ENCODE assay signal across 23 cellular contexts in the genomic region with DNA sequence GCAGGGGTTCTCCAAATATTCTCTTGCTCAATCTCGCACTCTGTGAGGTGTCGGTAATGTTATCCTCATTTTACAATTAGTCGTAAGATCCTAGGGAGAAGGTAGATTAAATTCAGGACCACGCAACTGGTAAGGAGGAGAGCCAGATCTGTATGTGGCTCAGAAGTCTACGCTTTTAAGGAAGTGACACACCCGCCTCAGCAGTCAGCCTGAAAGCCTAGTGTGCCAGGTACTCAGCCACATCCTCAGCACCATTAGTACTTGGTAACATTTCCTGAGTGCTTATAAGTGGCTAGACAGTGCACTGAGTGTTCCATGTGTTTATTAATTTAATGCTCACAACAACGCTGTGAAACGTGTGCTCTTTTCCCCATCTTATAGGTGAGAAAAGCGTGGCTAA.
DNase-seq lines count a peak whose midpoint lies in the region; ATAC-seq, FAIRE-seq and TF ChIP-seq lines count a peak whose summit lies in the region.
"Had no signal": no experiment of that assay in that cellular context is flagged by ENCODE, and none has a peak within 500 bp of the region (broad histone marks: within the 10 kb centered on the region; RNA-seq: fewer than 3 reads in every experiment).

No MANE protein-coding gene starts in this region.

- H3K36me3 ChIP-seq in GM12878 (ENCODE audit: control insufficient read depth in 2 of 2, insufficient read depth in 2 of 2, low read length in 1 of 2), result peaks cover 6 to 25% of the 10 kb centered on the region in 2 experiments
- H3K36me3 ChIP-seq in vagina, result peaks cover 0 to 36% of the 10 kb centered on the region in 2 donors
- H3K36me3 ChIP-seq: colonic mucosa had no signal

- CTCF ChIA-PET in GM12878 (lab: Yijun Ruan, JAX), result no interaction called here

- SMC1A ChIA-PET in GM12878 (lab: Charles Lee; ENCODE audit: uncharacterized antibody, unreplicated experiment), result interaction anchor here (1.0 to 1.4 kb wide), 2 partner anchors 27 to 65 kb away, joined by 3 read pairs; no protein-coding TSS in a partner anchor

- H3K4me1 ChIP-seq in GM12878 (ENCODE audit: control insufficient read depth, insufficient read depth, low read length) (peaks cover 19% of the 10 kb centered on the region), vagina (no peaks in the 10 kb centered on the region)
- H3K4me1 ChIP-seq: adrenal gland, breast epithelium, Caco-2, colonic mucosa, psoas muscle, thyroid gland had no signal

- no peak overlapping the region for H3K4me2 ChIP-seq in GM12878 (ENCODE audit: control insufficient read depth, insufficient read depth)

- no peaks in the 10 kb centered on the region for H3K79me2 ChIP-seq in GM12878 (ENCODE audit: control insufficient read depth, insufficient read depth, low read length)

- 83% methylated on average over 9 of the region's 9 CpGs for WGBS in GM12878 (ENCODE audit: insufficient coverage, insufficient replicate concordance, low lambda C conversion rate, missing lambda C conversion rate)

- H3K27ac ChIP-seq in GM12878 (ENCODE audit: control insufficient read depth, insufficient read depth) (no peak overlapping the region), vagina (no peak overlapping the region)
- H3K27ac ChIP-seq: adrenal gland, breast epithelium, colonic mucosa, psoas muscle, thyroid gland had no signal

- H3K27me3 ChIP-seq in GM12878 (replicated peaks in 1 of 2; ENCODE audit: control insufficient read depth in 2 of 2, insufficient read depth in 2 of 2, low read length in 1 of 2) (no peaks in the 10 kb centered on the region), vagina (no peaks in the 10 kb centered on the region)
- H3K27me3 ChIP-seq: adrenal gland, breast epithelium, colonic mucosa, thyroid gland had no signal

- no peak overlapping the region for H2AFZ ChIP-seq in GM12878 (ENCODE audit: control insufficient read depth, low read depth, low read length)

- TF ChIP-seq EP300 in GM12878 (IDR thresholded peaks at IDR 0.05; ENCODE audit: borderline replicate concordance in 1 of 2, control insufficient read depth in 1 of 2, low read depth in 2 of 2, low read length in 2 of 2), result no peak

- FAIRE-seq in GM12878 (lab: Jason Lieb, UNC), result no peak

- ATAC-seq in activated CD4-positive, CD25-positive, alpha-beta regulatory T cell treated with anti-CD3 and anti-CD28 coated beads, Interleukin-2, amount 50 U/mL, for 24 hours, result peak; percentile 76 to 79
- no peak for ATAC-seq in GM12878
- ATAC-seq: psoas muscle had no signal

- DNase-seq in activated CD4-positive, CD25-positive, alpha-beta regulatory T cell treated with anti-CD3 and anti-CD28 coated beads, Interleukin-2, amount 50 U/mL, for 72 hours, result no peak
- peak; percentile 14 for DNase-seq in stimulated activated CD4-positive, alpha-beta T cell treated with anti-CD3 and anti-CD28 coated beads, Interleukin-1b, Interleukin-23, amount 100 ng/mL, for 48 hours
- DNase-seq in stimulated activated CD4-positive, alpha-beta T cell treated with anti-CD3 and anti-CD28 coated beads, Interleukin-4, amount 100 ng/mL, for 4 hours, result no peak
- DNase-seq in GM12878 (ENCODE audit: low read depth, low spot score), result no peak
- no peak for DNase-seq in NCI-H2171 (lab: John Stamatoyannopoulos, UW)
- no peak for DNase-seq in activated effector memory CD4-positive, alpha-beta T cell treated with anti-CD3 and anti-CD28 coated beads, Interleukin-2, amount 50 U/mL, for 16 hours
- DNase-seq in vagina (ENCODE audit: extremely low spot score in 2 of 2), result no peak
- DNase-seq: adrenal gland; AML-193; Caco-2; colonic mucosa; DMS79 treated with DMSO at 0.1 percent for 48 hours; islet precursor cell; KG1; NCI-H146; NCI-H526 treated with DMSO at 0.1 percent for 48 hours; psoas muscle; RPMI8226; stimulated activated naive CD4-positive, alpha-beta T cell treated with Interleukin-2 at 50 U/mL for 16 hours; T-helper 9 cell; thyroid gland had no signal

- H3K4me3 ChIP-seq in GM12878, result no peak overlapping the region
- no peak overlapping the region for H3K4me3 ChIP-seq in vagina
- H3K4me3 ChIP-seq: adrenal gland, breast epithelium, colonic mucosa, psoas muscle, thyroid gland had no signal

- H3K9me3 ChIP-seq in GM12878 (replicated peaks; ENCODE audit: control insufficient read depth, insufficient read depth, low read length) (no peaks in the 10 kb centered on the region), vagina (no peaks in the 10 kb centered on the region)
- H3K9me3 ChIP-seq: adrenal gland, breast epithelium, Caco-2, colonic mucosa, psoas muscle, thyroid gland had no signal

- H3K9ac ChIP-seq in GM12878 (ENCODE audit: control insufficient read depth, insufficient read depth, low read length), result no peak overlapping the region

- TF ChIP-seq RAD21 in GM12878 (IDR thresholded peaks at IDR 0.05; ENCODE audit: insufficient read depth, low read depth, low read length), result no peak

- RAD21 ChIA-PET in GM12878 (lab: Charles Lee; ENCODE audit: unreplicated experiment), result no interaction called here

- TF ChIP-seq CTCF in GM12878 (IDR thresholded peaks at IDR 0.05 in 2 of 3, conservative IDR thresholded peaks at IDR 0.05 in 1 of 3; ENCODE audit: control insufficient read depth in 2 of 3, extremely low read depth in 1 of 3, insufficient read depth in 1 of 3, low read depth in 3 of 3, low read length in 3 of 3), result no peak
- no peak for TF ChIP-seq CTCF in vagina (IDR thresholded peaks at IDR 0.05)

- in situ Hi-C loops in GM12878 (cut with MboI), result no loop called here

- no peak for TF ChIP-seq POLR2A in GM12878 (IDR thresholded peaks at IDR 0.05; ENCODE audit: low read depth, low read length)
- TF ChIP-seq POLR2A in vagina (IDR thresholded peaks at IDR 0.05), result no peak

- no TSS peak for BruUV-seq in GM12878 (replicated peaks; lab: Mats Ljungman, UMichigan)

- POLR2A ChIA-PET in GM12878 (lab: Charles Lee), result no interaction called here

- intact Hi-C loops in GM12878 (cut with micrococcal nuclease; ENCODE audit: unreplicated experiment), result no loop called here
- intact Hi-C loops in vagina (cut with DNase I), result no loop called here

- no peaks in the 10 kb centered on the region for H4K20me1 ChIP-seq in GM12878 (ENCODE audit: control insufficient read depth, insufficient read depth)

TF ChIP-seq in GM12878, 131 proteins besides CTCF, POLR2A, EP300 and RAD21:
- TF ChIP-seq, protein P1, sequence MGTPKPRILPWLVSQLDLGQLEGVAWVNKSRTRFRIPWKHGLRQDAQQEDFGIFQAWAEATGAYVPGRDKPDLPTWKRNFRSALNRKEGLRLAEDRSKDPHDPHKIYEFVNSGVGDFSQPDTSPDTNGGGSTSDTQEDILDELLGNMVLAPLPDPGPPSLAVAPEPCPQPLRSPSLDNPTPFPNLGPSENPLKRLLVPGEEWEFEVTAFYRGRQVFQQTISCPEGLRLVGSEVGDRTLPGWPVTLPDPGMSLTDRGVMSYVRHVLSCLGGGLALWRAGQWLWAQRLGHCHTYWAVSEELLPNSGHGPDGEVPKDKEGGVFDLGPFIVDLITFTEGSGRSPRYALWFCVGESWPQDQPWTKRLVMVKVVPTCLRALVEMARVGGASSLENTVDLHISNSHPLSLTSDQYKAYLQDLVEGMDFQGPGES (IDR thresholded peaks at IDR 0.05), result no peak
- TF ChIP-seq SPI1 (IDR thresholded peaks at IDR 0.05; ENCODE audit: borderline replicate concordance, insufficient read depth, low read depth, low read length), result peak; percentile 24; the same call in 1 of the 2 replicates
TF ChIP-seq in GM12878: peak in this region for 1.
